30 cellular contexts compared by ENCODE assay signal in genomic region chr14:98217530-98217929, GRCh38.
"Had no signal": no experiment of that assay in that cellular context is flagged by ENCODE, and none has a peak within 500 bp of the region (broad histone marks: within the 10 kb centered on the region; RNA-seq: fewer than 3 reads in every experiment).

No MANE protein-coding gene starts in this region.

- ATAC-seq: heart right ventricle; left cardiac atrium; left lung; lower lobe of right lung; natural killer cell; sciatic nerve; stimulated activated naive B cell treated with anti-CD40 and anti-IgM and Interleukin-4, amounts not matched to agents 10 μg/mL and 1 μg/mL and 100 μg/mL, for 72 hours; stimulated activated naive CD8-positive, alpha-beta T cell treated with anti-CD3 and anti-CD28 coated beads, Interleukin-15, Interleukin-2, amounts not matched to agents 100 U/mL and 50 U/mL, for 24 hours; upper lobe of right lung had no signal

- DNase-seq: heart right ventricle; kidney glomerular epithelial cell; left cardiac atrium; left lung; lower lobe of right lung; mammary epithelial cell; mesenchymal stem cell; naive B cell; natural killer cell; occipital lobe; stimulated activated CD4-positive, alpha-beta T cell treated with anti-CD3 and anti-CD28 coated beads, Interleukin-12 subunit alpha, Interleukin-12 subunit beta, amount 100 ng/mL, for 4 hours; stimulated activated CD4-positive, alpha-beta T cell treated with anti-CD3 and anti-CD28 coated beads, Interleukin-15, amount 100 ng/mL, for 24 hours; stimulated activated CD4-positive, alpha-beta T cell treated with anti-CD3 and anti-CD28 coated beads, Interleukin-2, amount 100 ng/mL, for 24 hours; stimulated activated CD4-positive, alpha-beta T cell treated with anti-CD3 and anti-CD28 coated beads, Interleukin-4, amount 100 ng/mL, for 1 hour; stimulated activated naive B cell treated with anti-CD40 and anti-IgM and Interleukin-4, amounts not matched to agents 10 μg/mL and 1 μg/mL and 100 μg/mL, for 72 hours; stimulated activated naive CD8-positive, alpha-beta T cell treated with anti-CD3 and anti-CD28 coated beads, Interleukin-15, Interleukin-2, amounts not matched to agents 100 U/mL and 50 U/mL, for 24 hours; stomach; testis; tibial artery; trophoblast cell; upper lobe of right lung had no signal

- FAIRE-seq: keratinocyte, urothelium cell line had no signal

- H2AFZ ChIP-seq: hepatocyte, neural progenitor cell, parathyroid adenoma had no signal

- H3K79me2 ChIP-seq: hepatocyte, parathyroid adenoma had no signal

- H3K4me2 ChIP-seq: hepatocyte, neural progenitor cell had no signal

- H3K9ac ChIP-seq: neural progenitor cell, parathyroid adenoma had no signal

- H3K27me3 ChIP-seq: neural progenitor cell, right atrium auricular region, testis, tibial artery, upper lobe of right lung had no signal

- H3K4me1 ChIP-seq: heart right ventricle, left lung, lower lobe of right lung, parathyroid adenoma, right atrium auricular region, stomach, testis, tibial artery, upper lobe of right lung had no signal

- H3K27ac ChIP-seq: heart right ventricle, hepatocyte, left lung, lower lobe of right lung, neural progenitor cell, neutrophil, parathyroid adenoma, right atrium auricular region, skin epidermis, stomach, testis, tibial artery, upper lobe of right lung had no signal

- H3K9me3 ChIP-seq: heart right ventricle, left lung, lower lobe of right lung, neutrophil, right atrium auricular region, stomach, testis, tibial artery, upper lobe of right lung had no signal

- H3K36me3 ChIP-seq: heart right ventricle, left lung, lower lobe of right lung, neural progenitor cell, neutrophil, right atrium auricular region, stomach, tibial artery, upper lobe of right lung had no signal

- H3K4me3 ChIP-seq: heart right ventricle, hepatocyte, left lung, lower lobe of right lung, neural progenitor cell, right atrium auricular region, skin epidermis, stomach, testis, tibial artery, upper lobe of right lung had no signal
